ENCODE assay signal across 8 cellular contexts in the genomic region with DNA sequence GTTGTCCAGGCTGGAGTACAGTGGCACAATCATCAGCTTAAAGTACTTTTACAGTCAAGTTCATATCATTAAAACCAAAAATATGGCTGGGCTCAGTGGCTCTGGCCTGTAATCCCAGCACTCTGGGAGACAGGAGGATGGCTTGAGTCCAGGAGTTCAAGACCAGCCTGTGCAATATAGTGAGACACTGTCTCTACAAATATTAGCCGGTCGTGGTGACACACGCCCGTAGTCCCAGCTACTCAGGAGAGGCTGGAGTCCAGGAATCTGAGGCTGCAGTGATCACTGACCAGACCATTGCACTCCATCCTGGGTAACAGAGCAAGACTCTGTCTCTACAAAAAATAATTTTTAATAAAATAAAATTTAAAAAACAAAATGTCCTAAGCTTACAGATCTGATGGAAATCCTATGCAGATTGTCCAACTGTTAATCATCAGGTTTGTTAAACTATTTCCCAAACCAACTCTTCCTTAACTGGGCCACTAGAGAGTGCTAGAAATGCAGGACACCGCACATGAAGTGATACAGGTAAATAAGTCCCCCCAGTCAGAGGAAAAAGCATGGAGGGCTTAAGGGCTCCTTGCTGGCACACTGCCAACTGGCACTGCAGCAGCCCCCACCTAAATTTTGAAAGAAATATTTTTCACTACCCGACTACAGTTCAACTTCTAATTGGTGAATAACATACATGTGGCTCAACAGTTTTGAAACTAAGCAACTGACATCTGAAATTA. TPM values are rescaled to one million over a fixed set of nuclear protein-coding genes. Genes with fewer than 3 reads are reported as not detected.
DNase-seq lines count a peak whose midpoint lies in the region; ATAC-seq, FAIRE-seq and TF ChIP-seq lines count a peak whose summit lies in the region.

No MANE protein-coding gene starts in this region.

- CTCF ChIA-PET in HepG2 (lab: Yijun Ruan, JAX; ENCODE audit: low intra/inter-chr PET ratio, low total read pairs), result no interaction called here

- peak overlapping the region; percentile 97 for H3K4me3 Mint-ChIP-seq in stimulated activated naive CD8-positive, alpha-beta T cell treated with anti-CD3 and anti-CD28 coated beads, Interleukin-15, Interleukin-2, amounts not matched to agents 100 ng/mL and 50 ng/mL, for 24 hours

- H3K27me3 Mint-ChIP-seq in stimulated activated naive CD8-positive, alpha-beta T cell treated with anti-CD3 and anti-CD28 coated beads, Interleukin-15, Interleukin-2, amounts not matched to agents 100 ng/mL and 50 ng/mL, for 24 hours, result no peaks in the 10 kb centered on the region

- peak; percentile 47; the same call in 1 of the 2 replicates for TF ChIP-seq RAD21 in HepG2 (CRISPR knock-in tag; IDR thresholded peaks at IDR 0.05)

- in situ Hi-C loops in HepG2 (cut with HindIII; ENCODE audit: extremely low pct_ligation_motif_present, low pct_unique_long_range_greater_than_20kb), result no loop called here

- H4K20me1 ChIP-seq in HepG2 (ENCODE audit: insufficient read depth, low read length), result peaks cover 69% of the 10 kb centered on the region

- TF ChIP-seq EP300 in HepG2 (IDR thresholded peaks at IDR 0.05; ENCODE audit: low read depth in 2 of 2, low read length in 2 of 2) (no peak), HepG2 (CRISPR knock-in tag; IDR thresholded peaks at IDR 0.05; ENCODE audit: borderline replicate concordance) (no peak)

- TF ChIP-seq POLR2A in HepG2 (IDR thresholded peaks at IDR 0.05; ENCODE audit: insufficient read depth in 1 of 2, low read depth in 2 of 2, low read length in 2 of 2), result peak in 1 of 2 experiments; percentile 19; a peak in 1 of 4 replicates

- TF ChIP-seq CTCF in HepG2 (CRISPR knock-in tag; IDR thresholded peaks at IDR 0.05), result peak; percentile 58

- peaks cover 65% of the 10 kb centered on the region for H3K4me1 Mint-ChIP-seq in stimulated activated naive CD8-positive, alpha-beta T cell treated with anti-CD3 and anti-CD28 coated beads, Interleukin-15, Interleukin-2, amounts not matched to agents 100 ng/mL and 50 ng/mL, for 24 hours (ENCODE audit: low read depth)

- H3K36me3 Mint-ChIP-seq in stimulated activated naive CD8-positive, alpha-beta T cell treated with anti-CD3 and anti-CD28 coated beads, Interleukin-15, Interleukin-2, amounts not matched to agents 100 ng/mL and 50 ng/mL, for 24 hours (ENCODE audit: low read depth), result peaks cover 47% of the 10 kb centered on the region

- peak; percentile 71 for FAIRE-seq in HepG2 (lab: Jason Lieb, UNC)

- H3K4me1 ChIP-seq in HepG2 (ENCODE audit: insufficient read depth, low read length), result peaks cover 64% of the 10 kb centered on the region

- TSS peak; percentile 46 for BruUV-seq in HepG2 (replicated peaks; lab: Mats Ljungman, UMichigan)

- no peaks in the 10 kb centered on the region; a peak in 1 of 5 replicates for H3K27me3 ChIP-seq in HepG2 (ENCODE audit: control insufficient read depth in 1 of 2, insufficient read depth in 2 of 2, low read length in 2 of 2)

- peaks cover 0 to 20% of the 10 kb centered on the region in 2 experiments; a peak in 2 of 5 replicates for H3K36me3 ChIP-seq in HepG2 (replicated peaks in 1 of 2; ENCODE audit: control insufficient read depth in 1 of 2, insufficient read depth in 2 of 2, low read length in 2 of 2)

- no peak overlapping the region for H3K27ac ChIP-seq in HepG2 (ENCODE audit: extremely low read length, insufficient read depth, low read length)

- peak overlapping the region; percentile 79 for H3K4me2 ChIP-seq in HepG2 (ENCODE audit: low read depth, low read length)

- WGBS in HepG2 (ENCODE audit: low lambda C conversion rate), result 23% methylated on average over 6 of the region's 6 CpGs

- DNase-seq in CD1c-positive myeloid dendritic cell (ENCODE audit: extremely low spot score) (peak; percentile 48), HK-2 (ENCODE audit: unreplicated experiment) (peak; percentile 27), RKO (ENCODE audit: low spot score) (peak; percentile 78), astrocyte of the hippocampus (ENCODE audit: low read depth, low spot score) (peak; percentile 63), HepG2 (ENCODE audit: low spot score) (peak; percentile 70)

- no peak for ATAC-seq in HepG2
- no peak for ATAC-seq in GM21423 (IDR thresholded peaks at IDR 0.05; ENCODE audit: unreplicated experiment)
- ATAC-seq in HG02970 (IDR thresholded peaks at IDR 0.05; ENCODE audit: low FRiP score, unreplicated experiment), result no peak

- H3K79me2 ChIP-seq in HepG2 (ENCODE audit: insufficient read depth, low read length), result peaks cover 69% of the 10 kb centered on the region

- POLR2A ChIA-PET in HepG2 (lab: Yijun Ruan, JAX), result no interaction called here

- H3K9ac ChIP-seq in HepG2 (ENCODE audit: insufficient read depth, low read depth, low read length), result no peak overlapping the region

- peak overlapping the region; percentile 98 for H3K27ac Mint-ChIP-seq in stimulated activated naive CD8-positive, alpha-beta T cell treated with anti-CD3 and anti-CD28 coated beads, Interleukin-15, Interleukin-2, amounts not matched to agents 100 ng/mL and 50 ng/mL, for 24 hours

- H3K4me3 ChIP-seq in HepG2 (replicated peaks in 1 of 3; ENCODE audit: insufficient read depth in 1 of 3, low read depth in 2 of 3, low read length in 3 of 3), result peak overlapping the region; percentile 82 to 100 (median 95); a peak in 4 of 6 replicates

- intact Hi-C loops in HepG2 (cut with micrococcal nuclease; ENCODE audit: unreplicated experiment), result loop anchor here (1.0 to 10.0 kb wide), 2 partner anchors 59 to 245 kb away; a partner anchor contains a TSS

- H2AFZ ChIP-seq in HepG2 (ENCODE audit: low read length), result no peak overlapping the region

- no peaks in the 10 kb centered on the region for H3K9me3 Mint-ChIP-seq in stimulated activated naive CD8-positive, alpha-beta T cell treated with anti-CD3 and anti-CD28 coated beads, Interleukin-15, Interleukin-2, amounts not matched to agents 100 ng/mL and 50 ng/mL, for 24 hours

- H3K9me3 ChIP-seq in HepG2 (ENCODE audit: low read length), result no peaks in the 10 kb centered on the region

TF ChIP-seq in HepG2, 621 proteins besides CTCF, POLR2A, EP300 and RAD21 (continues in another document):
- TF ChIP-seq, protein P1, sequence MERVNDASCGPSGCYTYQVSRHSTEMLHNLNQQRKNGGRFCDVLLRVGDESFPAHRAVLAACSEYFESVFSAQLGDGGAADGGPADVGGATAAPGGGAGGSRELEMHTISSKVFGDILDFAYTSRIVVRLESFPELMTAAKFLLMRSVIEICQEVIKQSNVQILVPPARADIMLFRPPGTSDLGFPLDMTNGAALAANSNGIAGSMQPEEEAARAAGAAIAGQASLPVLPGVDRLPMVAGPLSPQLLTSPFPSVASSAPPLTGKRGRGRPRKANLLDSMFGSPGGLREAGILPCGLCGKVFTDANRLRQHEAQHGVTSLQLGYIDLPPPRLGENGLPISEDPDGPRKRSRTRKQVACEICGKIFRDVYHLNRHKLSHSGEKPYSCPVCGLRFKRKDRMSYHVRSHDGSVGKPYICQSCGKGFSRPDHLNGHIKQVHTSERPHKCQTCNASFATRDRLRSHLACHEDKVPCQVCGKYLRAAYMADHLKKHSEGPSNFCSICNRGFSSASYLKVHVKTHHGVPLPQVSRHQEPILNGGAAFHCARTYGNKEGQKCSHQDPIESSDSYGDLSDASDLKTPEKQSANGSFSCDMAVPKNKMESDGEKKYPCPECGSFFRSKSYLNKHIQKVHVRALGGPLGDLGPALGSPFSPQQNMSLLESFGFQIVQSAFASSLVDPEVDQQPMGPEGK (CRISPR knock-in tag; IDR thresholded peaks at IDR 0.05), result peak; percentile 59; the same call in 1 of the 2 replicates
- no peak for TF ChIP-seq MXD4 (CRISPR knock-in tag; IDR thresholded peaks at IDR 0.05)
- no peak for TF ChIP-seq ZNF709 (CRISPR knock-in tag; IDR thresholded peaks at IDR 0.05)
- TF ChIP-seq ZBTB3 (CRISPR knock-in tag; IDR thresholded peaks at IDR 0.05; ENCODE audit: borderline replicate concordance, low read depth), result no peak
- TF ChIP-seq STAG1 (CRISPR knock-in tag; IDR thresholded peaks at IDR 0.05), result peak; percentile 39
- no peak for TF ChIP-seq ZNF207 (IDR thresholded peaks at IDR 0.05; ENCODE audit: borderline replicate concordance)

RNA-seq across cellular contexts. Expression of a gene that starts 2.8 kb away (rescaled TPM):
- 130 and 131 TPM in 2 replicates for total RNA-seq in HepG2 (2016; rRNA removed; fragmentation: Illumina TruSeq; extraction: Trizol)
- 17.2 and 17.3 TPM in 2 replicates for total RNA-seq in HepG2 (2016; cell fraction: cytosol; rRNA removed; fragmentation: Illumina TruSeq; extraction: Trizol; ENCODE audit: low read depth)
- total RNA-seq in HepG2 (2016; cell fraction: insoluble cytoplasmic fraction; rRNA removed; fragmentation: Illumina TruSeq; extraction: Trizol), result 119 and 130 TPM in 2 replicates
- total RNA-seq in HepG2 (2016; cell fraction: membrane; rRNA removed; fragmentation: Illumina TruSeq; extraction: Trizol), result 54.1 and 54.4 TPM in 2 replicates
- total RNA-seq in HepG2 (2016; cell fraction: nucleus; rRNA removed; fragmentation: Illumina TruSeq; extraction: Trizol), result 79.5 and 96.3 TPM in 2 replicates
- 98.0 and 124 TPM in 2 replicates for polyA plus RNA-seq in HepG2 (2011; rRNA removed)
- 56.8 and 60.3 TPM in 2 replicates for polyA plus RNA-seq in HepG2 (2011; cell fraction: cytosol; rRNA removed)
- 126 and 139 TPM in 2 replicates for polyA plus RNA-seq in HepG2 (2011; cell fraction: nucleus; rRNA removed)
- polyA plus RNA-seq in HepG2 (2012), result 65.0 and 69.3 TPM in 2 replicates
- 4.2 and 4.5 TPM in 2 replicates for polyA plus RNA-seq in HepG2 (2016; cell fraction: cytosol; fragmentation: Illumina TruSeq; extraction: Trizol; ENCODE audit: low read depth)
- polyA plus RNA-seq in HepG2 (2016; cell fraction: insoluble cytoplasmic fraction; fragmentation: Illumina TruSeq; extraction: Trizol; ENCODE audit: low read depth), result 65.3 and 91.2 TPM in 2 replicates
- polyA plus RNA-seq in HepG2 (2016; cell fraction: membrane; fragmentation: Illumina TruSeq; extraction: Trizol; ENCODE audit: low read depth), result 18.3 and 19.5 TPM in 2 replicates
- polyA plus RNA-seq in HepG2 (2016; cell fraction: nucleus; fragmentation: Illumina TruSeq; extraction: Trizol; ENCODE audit: insufficient read depth, low read depth), result 101 and 103 TPM in 2 replicates
- polyA minus RNA-seq in HepG2 (2011; rRNA and poly(A)+ RNA removed; ENCODE audit: low replicate concordance), result 337 and 421 TPM in 2 replicates
- polyA minus RNA-seq in HepG2 (2011; cell fraction: cytosol; rRNA and poly(A)+ RNA removed), result 104 and 120 TPM in 2 replicates
- polyA minus RNA-seq in HepG2 (2011; cell fraction: nucleus; rRNA and poly(A)+ RNA removed), result 71.7 and 94.2 TPM in 2 replicates

Comparison
In these comparisons a context has a peak if more than half of its experiments do, and no peak if none do; other contexts are left out.
1. DNase-seq: peak in every context shown above with its lines; median percentile 78 in RKO; 70 in HepG2; 63 in astrocyte of the hippocampus; 48 in CD1c-positive myeloid dendritic cell; 27 in HK-2.